In the genomic region with DNA sequence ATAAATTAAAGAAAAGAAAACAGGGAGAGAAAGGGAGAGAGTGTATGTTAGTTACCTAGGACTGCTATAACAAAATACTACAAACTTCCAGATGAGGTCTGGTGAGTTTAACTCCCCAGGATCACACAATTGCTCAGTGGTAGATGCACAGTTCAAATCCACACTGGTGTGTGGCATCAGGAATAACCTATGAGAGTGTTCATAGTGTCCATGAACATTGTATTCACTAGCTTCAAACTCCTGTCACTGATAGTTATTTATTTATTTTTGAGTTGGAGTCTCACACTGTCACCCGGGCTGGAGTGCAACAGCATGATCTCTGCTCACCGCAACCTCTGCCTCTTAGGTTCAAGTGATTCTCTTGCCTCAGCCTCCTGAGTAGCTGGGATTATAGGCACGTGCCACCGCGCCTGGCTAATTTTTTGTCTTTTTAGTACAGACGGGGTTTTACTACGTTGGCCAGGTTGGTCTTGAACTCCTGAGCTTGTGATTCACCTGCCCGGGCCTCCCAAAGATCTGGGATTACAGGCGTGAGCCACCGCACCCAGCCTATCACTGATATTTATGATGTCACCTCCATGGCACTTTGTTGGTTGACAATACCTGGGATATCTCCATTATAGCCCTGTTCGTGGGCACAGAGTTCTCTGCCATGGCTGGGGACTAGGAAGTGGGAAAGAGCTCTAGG, we compare ENCODE assay signal across 27 cellular contexts. TPM values are rescaled to one million over a fixed set of nuclear protein-coding genes. Genes with fewer than 3 reads are reported as not detected.
DNase-seq lines count a peak whose midpoint lies in the region; ATAC-seq, FAIRE-seq and TF ChIP-seq lines count a peak whose summit lies in the region.
"Had no signal": no experiment of that assay in that cellular context is flagged by ENCODE, and none has a peak within 500 bp of the region (broad histone marks: within the 10 kb centered on the region; RNA-seq: fewer than 3 reads in every experiment).

A gene with protein sequence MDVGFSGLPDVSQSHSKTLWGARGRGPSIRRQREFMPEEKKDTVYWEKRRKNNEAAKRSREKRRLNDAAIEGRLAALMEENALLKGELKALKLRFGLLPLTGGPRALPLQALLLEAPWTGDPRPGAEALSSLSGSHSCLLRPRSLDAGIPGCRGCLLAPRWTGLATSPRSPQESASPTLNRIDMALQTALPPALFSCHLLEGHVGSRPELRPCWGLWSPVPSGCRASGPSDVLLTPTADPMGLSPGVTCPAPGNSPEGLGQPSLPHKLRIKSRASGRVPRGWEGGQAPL (plus strand): TSS at position 638 of the 688 bp plus-strand sequence. CDS start 46,133 bp downstream, outside the sequence.

- no peaks in the 10 kb centered on the region for H3K36me3 Mint-ChIP-seq in GM23338 (ENCODE audit: low read depth)
- H3K36me3 Mint-ChIP-seq: activated naive CD4-positive, alpha-beta T cell treated with anti-CD3 and anti-CD28 coated beads, Interleukin-2, amount 50 U/mL, for 72 hours; stimulated activated memory B cell treated with anti-CD40 and anti-IgM and Interleukin-4, amounts not matched to agents 10 μg/mL and 1 μg/mL and 100 μg/mL, for 72 hours had no signal

- peaks cover 36% of the 10 kb centered on the region for H3K9me3 Mint-ChIP-seq in GM23338
- H3K9me3 Mint-ChIP-seq: activated naive CD4-positive, alpha-beta T cell treated with anti-CD3 and anti-CD28 coated beads, Interleukin-2, amount 50 U/mL, for 72 hours had no signal

- H3K27ac ChIP-seq in GM23338 (ENCODE audit: low read depth) (no peak within 1 kb of the TSS), caudate nucleus (ENCODE audit: low read depth, low read length) (peak within 1 kb of the TSS; percentile 52), liver (ENCODE audit: low read depth in 1 of 2, low read length in 2 of 2) (peak within 1 kb of the TSS; percentile 67 to 70), pancreas (peak within 1 kb of the TSS; percentile 45 to 73 (median 64)), GM23248 (no peak within 1 kb of the TSS)
- H3K27ac ChIP-seq: BLaER1 treated with 17β-estradiol and CSF1 and Interleukin-3, amounts not matched to agents 10 nM and 100 nM; colonic mucosa; parathyroid adenoma had no signal

- no peaks in the 10 kb centered on the region for H3K36me3 ChIP-seq in GM23338 (ENCODE audit: insufficient read depth)
- no peaks in the 10 kb centered on the region for H3K36me3 ChIP-seq in liver (ENCODE audit: control insufficient read depth in 4 of 4, insufficient read depth in 3 of 4, low read depth in 1 of 4, low read length in 3 of 4)
- H3K36me3 ChIP-seq in pancreas = no peaks in the 10 kb centered on the region
- H3K36me3 ChIP-seq in GM23248 (ENCODE audit: low read depth) = no peaks in the 10 kb centered on the region
- H3K36me3 ChIP-seq: BLaER1 treated with 17β-estradiol and CSF1 and Interleukin-3, amounts not matched to agents 10 nM and 100 nM; colonic mucosa; heart left ventricle; MG63; upper lobe of left lung had no signal

- in situ Hi-C loops in GM23248 (cut with MboI) = no loop called here

- no peaks in the 10 kb centered on the region for H3K9me2 ChIP-seq in GM23338 (ENCODE audit: insufficient read depth)
- H3K9me2 ChIP-seq in GM23248 (ENCODE audit: insufficient read depth) = no peaks in the 10 kb centered on the region

- TF ChIP-seq RAD21 in liver (IDR thresholded peaks at IDR 0.05) = no peak

- peaks cover 4% of the 10 kb centered on the region; the same call in 2 of the 3 replicates for H3K4me1 Mint-ChIP-seq in GM23338
- H3K4me1 Mint-ChIP-seq: stimulated activated memory B cell treated with anti-CD40 and anti-IgM and Interleukin-4, amounts not matched to agents 10 μg/mL and 1 μg/mL and 100 μg/mL, for 72 hours had no signal

- H3K79me2 ChIP-seq in GM23338 (replicated peaks; ENCODE audit: insufficient read depth) (no peaks in the 10 kb centered on the region), GM23248 (ENCODE audit: insufficient read depth) (no peaks in the 10 kb centered on the region)
- H3K79me2 ChIP-seq: parathyroid adenoma had no signal

- no peak within 1 kb of the TSS for H3K27ac Mint-ChIP-seq in GM23338
- H3K27ac Mint-ChIP-seq: HFFc6; stimulated activated memory B cell treated with anti-CD40 and anti-IgM and Interleukin-4, amounts not matched to agents 10 μg/mL and 1 μg/mL and 100 μg/mL, for 72 hours had no signal

- peaks cover 7% of the 10 kb centered on the region for H3K27me3 Mint-ChIP-seq in GM23338 (ENCODE audit: insufficient read depth, low read depth, poor library complexity)
- H3K27me3 Mint-ChIP-seq: stimulated activated memory B cell treated with anti-CD40 and anti-IgM and Interleukin-4, amounts not matched to agents 10 μg/mL and 1 μg/mL and 100 μg/mL, for 72 hours had no signal

- no peaks in the 10 kb centered on the region for H3K27me3 ChIP-seq in GM23338 (ENCODE audit: insufficient read depth)
- no peaks in the 10 kb centered on the region for H3K27me3 ChIP-seq in liver (ENCODE audit: control insufficient read depth in 4 of 4, insufficient read depth in 4 of 4, low read length in 3 of 4)
- H3K27me3 ChIP-seq in pancreas = no peaks in the 10 kb centered on the region
- H3K27me3 ChIP-seq in GM23248 (replicated peaks; ENCODE audit: insufficient read depth) = no peaks in the 10 kb centered on the region
- H3K27me3 ChIP-seq: BLaER1 treated with 17β-estradiol and CSF1 and Interleukin-3, amounts not matched to agents 10 nM and 100 nM; colonic mucosa; heart left ventricle; MG63; upper lobe of left lung had no signal

- no peak within 1 kb of the TSS for H3K9ac ChIP-seq in liver (ENCODE audit: low read depth in 1 of 2, low read length in 2 of 2)
- no peak within 1 kb of the TSS for H3K9ac ChIP-seq in GM23248
- H3K9ac ChIP-seq: BLaER1 treated with 17β-estradiol and CSF1 and Interleukin-3, amounts not matched to agents 10 nM and 100 nM; parathyroid adenoma had no signal

- ATAC-seq in GM23338 (no peak), pancreas (no peak), GM19328 (IDR thresholded peaks at IDR 0.05; ENCODE audit: unreplicated experiment) (no peak)
- ATAC-seq: activated naive CD4-positive, alpha-beta T cell treated with anti-CD3 and anti-CD28 coated beads, Interleukin-2, amount 50 U/mL, for 72 hours; heart left ventricle; left ventricle myocardium superior; stimulated activated memory B cell treated with anti-CD40 and anti-IgM and Interleukin-4, amounts not matched to agents 10 μg/mL and 1 μg/mL and 100 μg/mL, for 72 hours had no signal

- H2AFZ ChIP-seq in GM23338 (0 out of 2 replicates have a peak within 1 kb of the TSS, but pooled peaks have one; percentile 28), GM23248 (no peak within 1 kb of the TSS)
- H2AFZ ChIP-seq: parathyroid adenoma had no signal

- intact Hi-C loops in pancreas (cut with DNase I) = no loop called here

- no peak for DNase-seq in GM23338 (ENCODE audit: low spot score)
- DNase-seq in caudate nucleus (lab: John Stamatoyannopoulos, UW) = no peak
- DNase-seq in pancreas = no peak
- no peak for DNase-seq in stimulated activated CD4-positive, alpha-beta T cell treated with anti-CD3 and anti-CD28 coated beads, Interleukin-15, amount 100 ng/mL, for 24 hours
- DNase-seq in NCI-H748 treated with DMSO at 0.1 percent for 48 hours (lab: John Stamatoyannopoulos, UW) = no peak
- DNase-seq in GM23248 = no peak
- DNase-seq: activated CD4-positive, alpha-beta T cell treated with anti-CD3 and anti-CD28 coated beads for 1 hour; colonic mucosa; heart left ventricle; HFFc6; left ventricle myocardium superior; MG63; NCI-H1436; NCI-H2171 treated with DMSO at 0.1 percent for 48 hours; NCI-H526 treated with DMSO at 0.1 percent for 48 hours; stimulated activated CD4-positive, alpha-beta T cell treated with anti-CD3 and anti-CD28 coated beads, Interleukin-1b, Interleukin-23, amount 100 ng/mL, for 48 hours; upper lobe of left lung had no signal

- peaks cover 11% of the 10 kb centered on the region; the same call in 1 of the 2 replicates for H3K4me1 ChIP-seq in GM23338 (ENCODE audit: insufficient read depth)
- peaks cover 4 to 18% (median 11%) of the 10 kb centered on the region in 4 donors for H3K4me1 ChIP-seq in liver (ENCODE audit: control insufficient read depth in 4 of 4, insufficient read depth in 4 of 4, low read length in 3 of 4)
- no peaks in the 10 kb centered on the region for H3K4me1 ChIP-seq in pancreas
- no peaks in the 10 kb centered on the region for H3K4me1 ChIP-seq in GM23248 (ENCODE audit: insufficient read depth)
- H3K4me1 ChIP-seq: colonic mucosa, heart left ventricle, parathyroid adenoma, upper lobe of left lung had no signal

- no peak for FAIRE-seq in pancreas (lab: Jason Lieb, UNC)
- FAIRE-seq: A204.1, endothelial cell of umbilical vein had no signal

- H4K20me1 ChIP-seq in GM23338 (replicated peaks; ENCODE audit: insufficient read depth) (no peaks in the 10 kb centered on the region), GM23248 (ENCODE audit: insufficient read depth) (no peaks in the 10 kb centered on the region)
- H4K20me1 ChIP-seq: BLaER1 treated with 17β-estradiol and CSF1 and Interleukin-3, amounts not matched to agents 10 nM and 100 nM had no signal

- H3K4me2 ChIP-seq in GM23338 (no peak within 1 kb of the TSS), GM23248 (ENCODE audit: unreplicated experiment) (no peak within 1 kb of the TSS)
- H3K4me2 ChIP-seq: BLaER1 treated with 17β-estradiol and CSF1 and Interleukin-3, amounts not matched to agents 10 nM and 100 nM had no signal

- H3K9me3 ChIP-seq in liver (ENCODE audit: control insufficient read depth in 4 of 4, low read length in 3 of 4) (no peaks in the 10 kb centered on the region), pancreas (no peaks in the 10 kb centered on the region), GM23248 (ENCODE audit: low read depth) (no peaks in the 10 kb centered on the region)
- H3K9me3 ChIP-seq: colonic mucosa had no signal

- no peak within 1 kb of the TSS for H3K4me3 Mint-ChIP-seq in GM23338
- H3K4me3 Mint-ChIP-seq: stimulated activated memory B cell treated with anti-CD40 and anti-IgM and Interleukin-4, amounts not matched to agents 10 μg/mL and 1 μg/mL and 100 μg/mL, for 72 hours had no signal

- 95% methylated on average over 11 of the region's 11 CpGs for WGBS in liver
- WGBS in pancreas, 2 donors = 68 to 80% methylated on average over 11 of the region's 11 CpGs
- WGBS in GM23248 (ENCODE audit: low coverage in 1 of 2, low lambda C conversion rate in 2 of 2, missing lambda C conversion rate in 2 of 2), 2 experiments = 79 to 86% methylated on average over 10 to 11 of the region's 11 CpGs

- H3K4me3 ChIP-seq in GM23338 (no peak within 1 kb of the TSS), liver (ENCODE audit: low read depth in 1 of 3, low read length in 3 of 3) (no peak within 1 kb of the TSS), pancreas (no peak within 1 kb of the TSS), GM23248 (no peak within 1 kb of the TSS)
- H3K4me3 ChIP-seq: BLaER1 treated with 17β-estradiol and CSF1 and Interleukin-3, amounts not matched to agents 10 nM and 100 nM; colonic mucosa; heart left ventricle; MG63; upper lobe of left lung had no signal

- TF ChIP-seq CTCF in GM23338 (conservative IDR thresholded peaks at IDR 0.05; ENCODE audit: low read depth in 2 of 2) = no peak
- no peak for TF ChIP-seq CTCF in liver (IDR thresholded peaks at IDR 0.05; ENCODE audit: low read depth, low read length, missing input control)
- TF ChIP-seq CTCF in pancreas (IDR thresholded peaks at IDR 0.05) = no peak

- no peaks in the 10 kb centered on the region for H3F3A ChIP-seq in GM23338 (replicated peaks; ENCODE audit: low read depth)
- no peaks in the 10 kb centered on the region for H3F3A ChIP-seq in GM23248 (ENCODE audit: insufficient read depth)

RNA-seq across cellular contexts. Expression of the gene that starts here (rescaled TPM):
- not detected in 2 replicates for total RNA-seq in GM23338 (2014; rRNA removed; shearing (Covaris generic))
- polyA plus RNA-seq in GM23338 (2016; fragmentation: Nextera tagmentation; extraction: Ambion mirVana) = not detected in 2 replicates
- not detected for total RNA-seq in liver
- not detected for polyA plus RNA-seq in liver
- total RNA-seq in pancreas = not detected
- not detected for polyA plus RNA-seq in pancreas
- total RNA-seq in GM23248 (2014; rRNA removed; shearing (Covaris generic)) = not detected in 2 replicates
- polyA plus RNA-seq in GM23248 (2016; fragmentation: Nextera tagmentation; extraction: Ambion mirVana) = not detected in 2 replicates
- total RNA-seq: activated CD8-positive, alpha-beta memory T cell treated with anti-CD3 and anti-CD28 coated beads for 36 hours; activated naive CD4-positive, alpha-beta T cell treated with anti-CD3 and anti-CD28 coated beads, Interleukin-2, amount 50 U/mL, for 72 hours; colonic mucosa; Daoy; endothelial cell of umbilical vein; heart left ventricle; HFFc6; left ventricle myocardium superior; upper lobe of left lung had no signal
- polyA plus RNA-seq: endothelial cell of umbilical vein, heart left ventricle had no signal

Comparison
In these comparisons a context has a peak if more than half of its experiments do, and no peak if none do; other contexts are left out.
1. H3K27ac ChIP-seq: peak in caudate nucleus (single experiment), liver (2 of 2) and pancreas (4 of 4); none in GM23338 (single experiment) and GM23248 (single experiment).